Comparison of ENCODE assay signal across 15 cellular contexts in the genomic region with DNA sequence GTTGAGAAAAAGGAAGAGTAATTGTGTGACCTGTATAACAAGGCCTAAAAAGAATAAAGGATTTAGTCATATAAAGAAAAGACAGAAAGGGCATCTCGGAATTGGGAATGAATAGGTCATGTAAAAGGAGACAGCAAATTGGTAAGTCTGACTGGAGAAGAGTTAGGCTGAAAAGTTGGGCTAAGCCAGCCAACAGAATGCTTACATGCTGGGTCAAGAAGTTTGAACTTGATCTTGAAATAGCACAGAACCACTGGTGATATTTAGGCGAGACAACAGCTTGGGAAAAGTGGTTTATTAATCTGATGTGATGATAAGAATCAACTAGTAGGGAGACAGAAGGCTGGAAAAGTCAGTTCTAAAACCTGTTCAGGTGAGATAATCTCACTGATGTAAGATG.
"Had no signal": no experiment of that assay in that cellular context is flagged by ENCODE, and none has a peak within 500 bp of the region (broad histone marks: within the 10 kb centered on the region; RNA-seq: fewer than 3 reads in every experiment).

No MANE protein-coding gene starts in this region.

- ATAC-seq: activated CD8-positive, alpha-beta T cell treated with anti-CD3 and anti-CD28 coated beads, Interleukin-2, amount 10 ng/mL, durations not matched to agents 7 days and 5 days; activated T-cell treated with anti-CD3 and anti-CD28 coated beads, Interleukin-2, amount 50 U/mL, for 72 hours; esophagus mucosa; right lobe of liver; stimulated activated naive CD8-positive, alpha-beta T cell treated with anti-CD3 and anti-CD28 coated beads, Interleukin-15, amount 100 ng/mL, for 72 hours had no signal

- H3K4me3 Mint-ChIP-seq: activated B cell treated with CpG ODN at 0.5 μM for 24 hours; activated CD4-positive, alpha-beta T cell treated with anti-CD3 and anti-CD28 coated beads, Interleukin-2, amount 10 ng/mL, durations not matched to agents 24 days and 14 days; activated CD8-positive, alpha-beta T cell treated with anti-CD3 and anti-CD28 coated beads, Interleukin-2, amount 10 ng/mL, durations not matched to agents 7 days and 5 days; activated naive CD8-positive, alpha-beta T cell treated with anti-CD3 and anti-CD28 coated beads, Interleukin-2, amount 10 ng/mL, durations not matched to agents 7 days and 5 days; activated T-cell treated with anti-CD3 and anti-CD28 coated beads, Interleukin-2, amount 50 U/mL, for 72 hours; nephron progenitor cell; stimulated activated naive CD8-positive, alpha-beta T cell treated with anti-CD3 and anti-CD28 coated beads, Interleukin-15, amount 100 ng/mL, for 72 hours had no signal

- DNase-seq: activated B cell treated with CpG ODN at 0.5 μM for 24 hours; activated CD4-positive, alpha-beta T cell treated with anti-CD3 and anti-CD28 coated beads, Interleukin-2, amount 10 ng/mL, durations not matched to agents 24 days and 14 days; activated CD8-positive, alpha-beta memory T cell treated with anti-CD3 and anti-CD28 coated beads, Interleukin-2, amount 50 U/mL, for 4 hours; activated CD8-positive, alpha-beta T cell treated with anti-CD3 and anti-CD28 coated beads, Interleukin-2, amount 10 ng/mL, durations not matched to agents 7 days and 5 days; activated gamma-delta T cell treated with Interleukin-2 at 50 U/mL for 16 hours; activated naive CD8-positive, alpha-beta T cell treated with anti-CD3 and anti-CD28 coated beads, Interleukin-2, amount 10 ng/mL, durations not matched to agents 7 days and 5 days; activated T-cell treated with anti-CD3 and anti-CD28 coated beads, Interleukin-2, amount 50 U/mL, for 72 hours; anterior cingulate cortex; glutamatergic neuron; nephron progenitor cell; right lobe of liver; stimulated activated naive CD8-positive, alpha-beta T cell treated with anti-CD3 and anti-CD28 coated beads, Interleukin-15, amount 100 ng/mL, for 72 hours; T-helper 2 cell; testis had no signal

- H3K27me3 Mint-ChIP-seq: activated B cell treated with CpG ODN at 0.5 μM for 24 hours; activated CD4-positive, alpha-beta T cell treated with anti-CD3 and anti-CD28 coated beads, Interleukin-2, amount 10 ng/mL, durations not matched to agents 24 days and 14 days; stimulated activated naive CD8-positive, alpha-beta T cell treated with anti-CD3 and anti-CD28 coated beads, Interleukin-15, amount 100 ng/mL, for 72 hours had no signal

- H3K9me3 Mint-ChIP-seq: activated B cell treated with CpG ODN at 0.5 μM for 24 hours; activated CD4-positive, alpha-beta T cell treated with anti-CD3 and anti-CD28 coated beads, Interleukin-2, amount 10 ng/mL, durations not matched to agents 24 days and 14 days; activated naive CD8-positive, alpha-beta T cell treated with anti-CD3 and anti-CD28 coated beads, Interleukin-2, amount 10 ng/mL, durations not matched to agents 7 days and 5 days; activated T-cell treated with anti-CD3 and anti-CD28 coated beads, Interleukin-2, amount 50 U/mL, for 72 hours; nephron progenitor cell; stimulated activated naive CD8-positive, alpha-beta T cell treated with anti-CD3 and anti-CD28 coated beads, Interleukin-15, amount 100 ng/mL, for 72 hours had no signal

- H3K4me3 ChIP-seq: right lobe of liver, testis had no signal

- H3K27ac Mint-ChIP-seq: activated B cell treated with CpG ODN at 0.5 μM for 24 hours; activated CD4-positive, alpha-beta T cell treated with anti-CD3 and anti-CD28 coated beads, Interleukin-2, amount 10 ng/mL, durations not matched to agents 24 days and 14 days; activated CD8-positive, alpha-beta T cell treated with anti-CD3 and anti-CD28 coated beads, Interleukin-2, amount 10 ng/mL, durations not matched to agents 7 days and 5 days; activated naive CD8-positive, alpha-beta T cell treated with anti-CD3 and anti-CD28 coated beads, Interleukin-2, amount 10 ng/mL, durations not matched to agents 7 days and 5 days; activated T-cell treated with anti-CD3 and anti-CD28 coated beads, Interleukin-2, amount 50 U/mL, for 72 hours; nephron progenitor cell had no signal
